In genomic region chr2:7034313-7034712, GRCh38 we compare ENCODE assay signal across 15 cellular contexts.
DNase-seq lines count a peak whose midpoint lies in the region; ATAC-seq, FAIRE-seq and TF ChIP-seq lines count a peak whose summit lies in the region.
"Had no signal": no experiment of that assay in that cellular context is flagged by ENCODE, and none has a peak within 500 bp of the region (broad histone marks: within the 10 kb centered on the region; RNA-seq: fewer than 3 reads in every experiment).

No MANE protein-coding gene starts in this region.

- intact Hi-C loops in pancreas (cut with DNase I): loop anchor here in 1 of 3 donors (5.0 kb wide), 1 partner anchor 117 kb away; the partner anchor contains the start of gene RNF144A

- no peak overlapping the region for H3K4me3 ChIP-seq in pancreas

- H3K27ac ChIP-seq in pancreas: peak overlapping the region in 3 of 4 donors; percentile 40 to 57 (median 52)
- H3K27ac ChIP-seq: RWPE1 had no signal

- H3K9me3 ChIP-seq in pancreas: no peaks in the 10 kb centered on the region

- 31 to 44% methylated on average over 14 of the region's 14 CpGs for WGBS in pancreas, 2 donors

- peak; percentile 14 for DNase-seq in NCI-H1092 treated with DMSO at 0.1 percent for 48 hours (lab: John Stamatoyannopoulos, UW)
- no peak for DNase-seq in NCI-H1092 (lab: John Stamatoyannopoulos, UW)
- peak; percentile 70 for DNase-seq in RPMI8226
- peak; percentile 13 for DNase-seq in fibroblast of peridontal ligament (ENCODE audit: extremely low read depth)
- peak; percentile 71 to 91 (median 86) for DNase-seq in pancreas
- no peak for DNase-seq in epidermal melanocyte (ENCODE audit: insufficient read length, low spot score)
- DNase-seq in D721Med (ENCODE audit: insufficient read length, low spot score): no peak
- DNase-seq: ACHN; activated CD4-positive, alpha-beta T cell treated with anti-CD3 and anti-CD28 coated beads, Interleukin-2, amount 10 ng/mL, durations not matched to agents 24 days and 14 days; activated naive CD4-positive, alpha-beta T cell treated with anti-CD3 and anti-CD28 coated beads for 36 hours; GF-D8; NCI-H1048; stimulated activated CD4-positive, alpha-beta T cell treated with anti-CD3 and anti-CD28 coated beads, Interleukin-2, amount 100 ng/mL, for 48 hours had no signal

- ATAC-seq in pancreas (peak; percentile 29 to 66 (median 52)), HG03565 (IDR thresholded peaks at IDR 0.05; ENCODE audit: unreplicated experiment) (no peak)

- H3K4me1 ChIP-seq in pancreas: peaks cover 40 to 52% (median 44%) of the 10 kb centered on the region in 3 donors

- TF ChIP-seq CTCF in pancreas (IDR thresholded peaks at IDR 0.05) (no peak), D721Med (IDR thresholded peaks at IDR 0.05; ENCODE audit: insufficient read depth, missing control alignments) (no peak)

- no peaks in the 10 kb centered on the region for H3K36me3 ChIP-seq in pancreas

- FAIRE-seq in pancreas (lab: Jason Lieb, UNC) (no peak), D721Med (lab: Jason Lieb, UNC) (no peak)

- H3K27me3 ChIP-seq in pancreas: no peaks in the 10 kb centered on the region

Comparison
In these comparisons a context has a peak if more than half of its experiments do, and no peak if none do; other contexts are left out.
1. DNase-seq: peak in NCI-H1092 treated with DMSO at 0.1 percent for 48 hours (single experiment), RPMI8226 (single experiment), fibroblast of peridontal ligament (single experiment) and pancreas (6 of 6); none in NCI-H1092 (single experiment), epidermal melanocyte (single experiment) and D721Med (single experiment).